16 cellular contexts compared by ENCODE assay signal in the genomic region with DNA sequence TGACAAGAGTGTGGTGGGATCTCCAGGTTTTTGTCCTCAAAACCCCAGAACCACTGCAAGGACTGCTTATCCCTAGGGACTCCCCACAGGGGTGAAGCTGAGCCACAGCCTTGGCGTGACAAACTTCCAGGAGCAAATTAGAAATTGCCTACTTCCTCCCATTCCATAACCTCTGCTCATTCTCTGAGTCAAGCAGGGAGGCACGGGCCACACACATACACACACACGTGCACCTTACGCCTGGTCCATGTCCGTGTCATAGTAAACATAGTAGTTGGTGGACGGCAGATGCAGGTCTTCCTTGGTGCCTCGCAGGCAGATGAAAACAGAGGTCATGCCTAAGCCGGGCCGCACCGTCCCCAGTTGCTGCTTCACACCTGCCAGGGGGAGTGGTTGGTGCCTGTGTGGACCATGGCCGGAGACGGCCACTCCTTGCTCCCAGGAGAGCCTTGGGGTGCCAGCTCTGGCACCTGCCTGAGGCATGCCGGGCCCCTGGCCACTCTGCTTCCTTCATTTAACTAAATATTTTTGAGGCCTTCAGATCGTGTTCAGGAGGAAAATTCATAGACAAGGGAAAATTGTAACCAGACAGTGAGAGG. TPM values are rescaled to one million over a fixed set of nuclear protein-coding genes. Genes with fewer than 3 reads are reported as not detected.
DNase-seq lines count a peak whose midpoint lies in the region; FAIRE-seq and TF ChIP-seq lines count a peak whose summit lies in the region.
"Had no signal": no experiment of that assay in that cellular context is flagged by ENCODE, and none has a peak within 500 bp of the region (broad histone marks: within the 10 kb centered on the region; RNA-seq: fewer than 3 reads in every experiment).

No MANE protein-coding gene starts in this region.

- no peaks in the 10 kb centered on the region for H3K27me3 Mint-ChIP-seq in neural crest cell (ENCODE audit: low read depth)
- H3K27me3 Mint-ChIP-seq: CD4-positive, alpha-beta memory T cell had no signal

- peaks cover 35% of the 10 kb centered on the region for H3K4me1 ChIP-seq in SJSA1 (replicated peaks)
- H3K4me1 ChIP-seq: A549, BE2C, HAP-1 had no signal

- peak; percentile 92 for FAIRE-seq in HTR-8/SVneo (lab: Jason Lieb, UNC)
- FAIRE-seq: A549, GM12878, GM18507 had no signal

- peak overlapping the region; percentile 50 for H3K27ac Mint-ChIP-seq in neural crest cell (ENCODE audit: unreplicated experiment)
- H3K27ac Mint-ChIP-seq: GM23338, IgD-negative memory B cell had no signal

- H3K36me3 ChIP-seq in SJSA1 = peaks cover 57% of the 10 kb centered on the region
- H3K36me3 ChIP-seq: BE2C had no signal

- DNase-seq in HTR-8/SVneo (ENCODE audit: insufficient read length, low spot score) (no peak), SJSA1 (ENCODE audit: low read depth in 1 of 2, low spot score in 2 of 2) (peak; percentile 85 to 91), neural crest cell (ENCODE audit: low read depth, low spot score) (no peak), GM20000 (ENCODE audit: low spot score) (no peak), NCI-H2107 treated with DMSO at 0.1 percent for 48 hours (lab: John Stamatoyannopoulos, UW; ENCODE audit: unreplicated experiment) (no peak)
- no peak for DNase-seq in activated CD4-positive, alpha-beta T cell treated with anti-CD3 and anti-CD28 coated beads, Interleukin-2, amount 50 U/mL, for 48 hours
- DNase-seq: BE2C; CD4-positive, alpha-beta memory T cell; DMS79 had no signal

- peaks cover 8% of the 10 kb centered on the region for H3K4me1 Mint-ChIP-seq in neural crest cell
- H3K4me1 Mint-ChIP-seq: IgD-negative memory B cell had no signal

- no peak overlapping the region for H3K4me3 ChIP-seq in SJSA1
- H3K4me3 ChIP-seq: A549, GM12878, GM23338, HAP-1 had no signal

- H3K27me3 ChIP-seq in SJSA1 (replicated peaks) = no peaks in the 10 kb centered on the region
- H3K27me3 ChIP-seq: BE2C had no signal

- no peaks in the 10 kb centered on the region for H3K9me3 ChIP-seq in SJSA1 (replicated peaks)
- H3K9me3 ChIP-seq: A549, BE2C, HAP-1 had no signal

- no peaks in the 10 kb centered on the region for H3K9me3 Mint-ChIP-seq in neural crest cell
- H3K9me3 Mint-ChIP-seq: CD4-positive, alpha-beta memory T cell; GM23338; IgD-negative memory B cell had no signal

- peak overlapping the region; percentile 61 for H3K27ac ChIP-seq in SJSA1
- H3K27ac ChIP-seq: A549, C4-2B had no signal

- no peak overlapping the region for H3K4me3 Mint-ChIP-seq in neural crest cell
- H3K4me3 Mint-ChIP-seq: CD4-positive, alpha-beta memory T cell; GM23338 had no signal

- TF ChIP-seq CTCF in neural crest cell (conservative IDR thresholded peaks at IDR 0.05) (no peak), GM20000 (IDR thresholded peaks at IDR 0.05; ENCODE audit: extremely low read depth, missing control alignments) (no peak)

- peaks cover 4% of the 10 kb centered on the region for H3K36me3 Mint-ChIP-seq in neural crest cell (ENCODE audit: low read depth)

RNA-seq across cellular contexts. Expression of gene RETSAT, which starts 9.9 kb away (rescaled TPM):
- total RNA-seq in SJSA1 (2014; rRNA removed; shearing (Covaris generic)) = 40.7 and 55.8 TPM in 2 replicates
- 25.2 and 26.0 TPM in 2 replicates for total RNA-seq in neural crest cell

RNA-seq across cellular contexts. Expression of gene ELMOD3, which starts 10.1 kb away (rescaled TPM):
- total RNA-seq in SJSA1 (2014; rRNA removed; shearing (Covaris generic)) = 13.7 and 22.3 TPM in 2 replicates
- total RNA-seq in neural crest cell = 25.9 and 26.5 TPM in 2 replicates

RNA-seq across cellular contexts. Expression of gene TGOLN2, which starts 16.7 kb away (rescaled TPM):
- total RNA-seq in SJSA1 (2014; rRNA removed; shearing (Covaris generic)) = 103 and 120 TPM in 2 replicates
- 52.6 and 54.8 TPM in 2 replicates for total RNA-seq in neural crest cell

Comparison
In these comparisons a context has a peak if more than half of its experiments do, and no peak if none do; other contexts are left out.
1. DNase-seq: peak in SJSA1 (2 of 2); none in HTR-8/SVneo (single experiment), neural crest cell (single experiment), GM20000 (single experiment), activated CD4-positive, alpha-beta T cell treated with anti-CD3 and anti-CD28 coated beads, Interleukin-2, amount 50 U/mL, for 48 hours (0 of 2) and NCI-H2107 treated with DMSO at 0.1 percent for 48 hours (single experiment).